In genomic region chr3:142534543-142534942, GRCh38 we compare ENCODE assay signal across 23 cellular contexts. TPM values are rescaled to one million over a fixed set of nuclear protein-coding genes. Genes with fewer than 3 reads are reported as not detected.
DNase-seq lines count a peak whose midpoint lies in the region; ATAC-seq, FAIRE-seq and TF ChIP-seq lines count a peak whose summit lies in the region.
"Had no signal": no experiment of that assay in that cellular context is flagged by ENCODE, and none has a peak within 500 bp of the region (broad histone marks: within the 10 kb centered on the region; RNA-seq: fewer than 3 reads in every experiment).

No MANE protein-coding gene starts in this region.

- no peak overlapping the region for H3K4me3 Mint-ChIP-seq in T-helper 1 cell treated with Interleukin-12 subunit alpha and Interleukin-12 subunit beta and Interleukin-4 antibody, amounts not matched to agents 30 μg/mL and 1 μg/mL, for 36 hours
- H3K4me3 Mint-ChIP-seq: CD14-positive monocyte; CD4-positive, alpha-beta memory T cell; CD4-positive, CD25-positive, alpha-beta regulatory T cell; CD8-positive, alpha-beta memory T cell had no signal

- TF ChIP-seq POLR2A in A549 (IDR thresholded peaks at IDR 0.05; ENCODE audit: low read length) (no peak), K562 (conservative IDR thresholded peaks at IDR 0.05) (no peak)

- H3K4me1 Mint-ChIP-seq in T-helper 1 cell treated with Interleukin-12 subunit alpha and Interleukin-12 subunit beta and Interleukin-4 antibody, amounts not matched to agents 30 μg/mL and 1 μg/mL, for 36 hours (ENCODE audit: low read depth) = peaks cover 11% of the 10 kb centered on the region
- H3K4me1 Mint-ChIP-seq: CD4-positive, alpha-beta memory T cell had no signal

- H3K9me1 ChIP-seq in K562 (ENCODE audit: control insufficient read depth, insufficient read depth, low read length) = no peaks in the 10 kb centered on the region

- H3K9me3 ChIP-seq in A549 (no peaks in the 10 kb centered on the region), K562 (replicated peaks; ENCODE audit: control insufficient read depth, insufficient read depth, low read depth, low read length) (no peaks in the 10 kb centered on the region)
- H3K9me3 ChIP-seq: BE2C had no signal

- CTCF ChIA-PET in A549 (lab: Yijun Ruan, JAX) (no interaction called here), K562 (lab: Yijun Ruan, JAX; ENCODE audit: low intra/inter-chr PET ratio) (no interaction called here)

- 91% methylated on average over 2 of the region's 2 CpGs for WGBS in A549 (ENCODE audit: missing lambda C conversion rate)
- 87% methylated on average over 2 of the region's 2 CpGs for WGBS in K562 (ENCODE audit: insufficient coverage, low coverage, missing lambda C conversion rate)

- FAIRE-seq in A549 (lab: Jason Lieb, UNC) = peak; percentile 39
- peak; percentile 30 for FAIRE-seq in G401.6 (lab: Jason Lieb, UNC)
- FAIRE-seq in K562 (lab: Jason Lieb, UNC) = no peak
- FAIRE-seq: GM12878, GM12892, GM18507 had no signal

- no peak overlapping the region for H3K4me3 ChIP-seq in A549
- no peak overlapping the region for H3K4me3 ChIP-seq in K562
- H3K4me3 ChIP-seq: BLaER1, GM12878 had no signal

- in situ Hi-C loops in K562 (cut with MboI) = no loop called here

- no peaks in the 10 kb centered on the region for H4K20me1 ChIP-seq in K562 (replicated peaks; ENCODE audit: control insufficient read depth, insufficient read depth, low read length)
- H4K20me1 ChIP-seq: BLaER1 had no signal

- no peaks in the 10 kb centered on the region for H3K79me2 ChIP-seq in K562 (ENCODE audit: control insufficient read depth, insufficient read depth, low read length)

- TF ChIP-seq EP300 in A549 (IDR thresholded peaks at IDR 0.05) (no peak), K562 (IDR thresholded peaks at IDR 0.05; ENCODE audit: low read length) (no peak)

- peak overlapping the region; percentile 28 for H3K27ac Mint-ChIP-seq in T-helper 1 cell treated with Interleukin-12 subunit alpha and Interleukin-12 subunit beta and Interleukin-4 antibody, amounts not matched to agents 30 μg/mL and 1 μg/mL, for 36 hours
- H3K27ac Mint-ChIP-seq: CD14-positive monocyte; CD4-positive, CD25-positive, alpha-beta regulatory T cell; CD8-positive, alpha-beta memory T cell had no signal

- peaks cover 51% of the 10 kb centered on the region for H3K36me3 Mint-ChIP-seq in T-helper 1 cell treated with Interleukin-12 subunit alpha and Interleukin-12 subunit beta and Interleukin-4 antibody, amounts not matched to agents 30 μg/mL and 1 μg/mL, for 36 hours (ENCODE audit: low read depth)

- H3K27ac ChIP-seq in A549 (no peak overlapping the region), K562 (ENCODE audit: extremely low read depth, low read depth, low read length) (no peak overlapping the region)
- H3K27ac ChIP-seq: 22Rv1, BLaER1 had no signal

- DNase-seq in T-helper 1 cell (no peak), A549 (ENCODE audit: low read depth in 1 of 2, low spot score in 1 of 2) (no peak), K562 (ENCODE audit: extremely low read depth in 1 of 4, low spot score in 3 of 4) (no peak), T-helper 9 cell (no peak), medulla oblongata (ENCODE audit: extremely low spot score) (no peak)
- DNase-seq: ACHN; BE2C; C1 segment of cervical spinal cord; CD4-positive, alpha-beta memory T cell; CD4-positive, CD25-positive, alpha-beta regulatory T cell; CD8-positive, alpha-beta memory T cell; COR-L47; DMS79 treated with DMSO at 0.1 percent for 48 hours; GDM1 had no signal

- H3K9me3 Mint-ChIP-seq in T-helper 1 cell treated with Interleukin-12 subunit alpha and Interleukin-12 subunit beta and Interleukin-4 antibody, amounts not matched to agents 30 μg/mL and 1 μg/mL, for 36 hours = peaks cover 10% of the 10 kb centered on the region
- H3K9me3 Mint-ChIP-seq: CD8-positive, alpha-beta memory T cell had no signal

- H3K4me2 ChIP-seq in A549 = no peak overlapping the region
- H3K4me2 ChIP-seq in K562 (ENCODE audit: insufficient read depth, low read length) = no peak overlapping the region
- H3K4me2 ChIP-seq: BLaER1 had no signal

- BruUV-seq in K562 (replicated peaks; lab: Mats Ljungman, UMichigan) = no TSS peak

- no peak for TF ChIP-seq RAD21 in A549 (conservative IDR thresholded peaks at IDR 0.05 in 1 of 2, IDR thresholded peaks at IDR 0.05 in 1 of 2)
- no peak for TF ChIP-seq RAD21 in K562 (CRISPR knock-in tag; conservative IDR thresholded peaks at IDR 0.05 in 1 of 2, IDR thresholded peaks at IDR 0.05 in 1 of 2)

- ATAC-seq in A549 (no peak), K562 (no peak), HG03280 (IDR thresholded peaks at IDR 0.05; ENCODE audit: unreplicated experiment) (no peak)
- ATAC-seq: GM12878 had no signal

- H3K27me3 Mint-ChIP-seq in T-helper 1 cell treated with Interleukin-12 subunit alpha and Interleukin-12 subunit beta and Interleukin-4 antibody, amounts not matched to agents 30 μg/mL and 1 μg/mL, for 36 hours (ENCODE audit: low read depth) = no peaks in the 10 kb centered on the region
- H3K27me3 Mint-ChIP-seq: CD4-positive, alpha-beta memory T cell; CD4-positive, CD25-positive, alpha-beta regulatory T cell; CD8-positive, alpha-beta memory T cell had no signal

- no peaks in the 10 kb centered on the region for H3K27me3 ChIP-seq in K562 (ENCODE audit: control insufficient read depth in 2 of 2, insufficient read depth in 2 of 2, low read length in 2 of 2)
- H3K27me3 ChIP-seq: BE2C, BLaER1 had no signal

- peaks cover 65% of the 10 kb centered on the region for H3K36me3 ChIP-seq in K562 (ENCODE audit: control insufficient read depth, insufficient read depth, low read length)

- H3K4me1 ChIP-seq in A549 (no peaks in the 10 kb centered on the region), K562 (replicated peaks in 1 of 2; ENCODE audit: control insufficient read depth in 2 of 2, insufficient read depth in 2 of 2, low read length in 2 of 2) (no peaks in the 10 kb centered on the region)
- H3K4me1 ChIP-seq: BE2C, BLaER1 had no signal

- TF ChIP-seq CTCF in A549 (IDR thresholded peaks at IDR 0.05) = no peak
- TF ChIP-seq CTCF in K562 (IDR thresholded peaks at IDR 0.05 in 2 of 3, conservative IDR thresholded peaks at IDR 0.05 in 1 of 3; ENCODE audit: insufficient read depth in 2 of 3, low read depth in 1 of 3, low read length in 3 of 3) = no peak

- POLR2A ChIA-PET in A549 (lab: Yijun Ruan, JAX) = no interaction called here
- POLR2A ChIA-PET in K562 (lab: Yijun Ruan, JAX) = no interaction called here

- H2AFZ ChIP-seq in K562 (ENCODE audit: low read depth, low read length) = no peak overlapping the region

- no peak overlapping the region for H3K9ac ChIP-seq in K562 (ENCODE audit: insufficient read depth in 1 of 2, low read depth in 2 of 2, low read length in 2 of 2)
- H3K9ac ChIP-seq: BLaER1 had no signal

- intact Hi-C loops in K562 (cut with micrococcal nuclease) = no loop called here

TF ChIP-seq in A549, 52 proteins besides CTCF, POLR2A, EP300 and RAD21:
- no peak for TF ChIP-seq RARB (CRISPR knock-in tag; IDR thresholded peaks at IDR 0.05)
- peak; percentile 37 for TF ChIP-seq MAFK (IDR thresholded peaks at IDR 0.05; ENCODE audit: partially characterized antibody)
TF ChIP-seq in A549: peak in this region for 1.

TF ChIP-seq in K562, 482 proteins besides CTCF, POLR2A, EP300 and RAD21 (continues in another document):
- TF ChIP-seq MCM5 (IDR thresholded peaks at IDR 0.05; ENCODE audit: low read depth) (no peak), MED1 (CRISPR knock-in tag; IDR thresholded peaks at IDR 0.05; ENCODE audit: borderline replicate concordance) (no peak), ZNF316 (IDR thresholded peaks at IDR 0.05) (peak; percentile 79), ZNF644 (tag; IDR thresholded peaks at IDR 0.05; ENCODE audit: low read depth) (no peak), C11orf30 (IDR thresholded peaks at IDR 0.05; ENCODE audit: low read depth) (peak; percentile 45; the same call in 1 of the 2 replicates)

RNA-seq across cellular contexts. Expression of gene ATR, which starts 44.0 kb away (rescaled TPM):
- 28.6 and 36.2 TPM in 2 replicates for polyA plus RNA-seq in A549 (2011; rRNA removed)
- 4.8 and 5.3 TPM in 2 replicates for polyA plus RNA-seq in A549 (2012; cell fraction: cytosol; rRNA removed)
- polyA plus RNA-seq in A549 (2012; cell fraction: nucleus; rRNA removed) = 11.1 and 16.7 TPM in 2 replicates
- 13.7 to 15.1 TPM (median 13.9 TPM) in 3 replicates for polyA plus RNA-seq in A549 (2017; fragmentation: RNase III; extraction: RNeasy Plus Mini Kit Qiagen cat#74134 plus additional on column Dnase treatment)
- polyA minus RNA-seq in A549 (2011; rRNA and poly(A)+ RNA removed) = 24.4 and 26.7 TPM in 2 replicates
- 37.1 and 152 TPM in 2 replicates for total RNA-seq in K562 (2011; cell fraction: chromatin; rRNA removed; ENCODE audit: low replicate concordance)
- total RNA-seq in K562 (2011; cell fraction: nucleolus; rRNA removed) = 15.7 and 24.5 TPM in 2 replicates
- total RNA-seq in K562 (2011; cell fraction: nucleoplasm; rRNA removed) = 41.6 and 44.8 TPM in 2 replicates
- total RNA-seq in K562 (2014; rRNA removed) = 20.7 and 23.2 TPM in 2 replicates
- total RNA-seq in K562 (2014; rRNA removed; fragmentation: Illumina TruSeq; extraction: Trizol) = 37.4 and 41.5 TPM in 2 replicates
- 37.0 and 37.8 TPM in 2 replicates for total RNA-seq in K562 (2015; rRNA removed; fragmentation: Illumina TruSeq; extraction: Trizol)
- total RNA-seq in K562 (2021) = 27.2 and 28.9 TPM in 2 replicates
- 22.9 and 33.6 TPM in 2 replicates for polyA plus RNA-seq in K562 (2011; rRNA removed)
- 4.5 and 8.3 TPM in 2 replicates for polyA plus RNA-seq in K562 (2011; cell fraction: cytosol; rRNA removed)
- polyA plus RNA-seq in K562 (2011; cell fraction: nucleus; rRNA removed) = 30.9 and 39.1 TPM in 2 replicates
- 14.8 and 17.1 TPM in 2 replicates for polyA plus RNA-seq in K562 (2012)
- polyA plus RNA-seq in K562 (2014; fragmentation: Illumina TruSeq; extraction: Trizol) = 16.8 and 21.9 TPM in 2 replicates
- polyA plus RNA-seq in K562 (2014; fragmentation: Nextera tagmentation; extraction: Ambion mirVana) = 10 to 100 TPM; 19.8 to 20.3 TPM
- 18.0 and 21.4 TPM in 2 replicates for polyA plus RNA-seq in K562 (2014; rRNA removed)
- 66.9 and 67.3 TPM in 2 replicates for polyA minus RNA-seq in K562 (2011; rRNA and poly(A)+ RNA removed)
- polyA minus RNA-seq in K562 (2011; cell fraction: cytosol; rRNA and poly(A)+ RNA removed) = 18.6 and 25.4 TPM in 2 replicates
- 40.7 and 69.0 TPM in 2 replicates for polyA minus RNA-seq in K562 (2011; cell fraction: nucleus; rRNA and poly(A)+ RNA removed)
